ENCODE assay signal across 1 cellular context in genomic region chr3:194832346-194833104, GRCh38.
TF ChIP-seq lines count a peak whose summit lies in the region.

No MANE protein-coding gene starts in this region.

TF ChIP-seq in SK-N-SH treated with all-trans-retinoic acid at 6 μM for 48 hours, 23 proteins besides CTCF, POLR2A, EP300 and RAD21:
- no peak for TF ChIP-seq TSHZ2 (CRISPR knock-in tag; IDR thresholded peaks at IDR 0.05)
- peak; percentile 40; the same call in 1 of the 2 replicates for TF ChIP-seq TCF4 (CRISPR knock-in tag; IDR thresholded peaks at IDR 0.05; ENCODE audit: borderline replicate concordance)
- peak; percentile 94 for TF ChIP-seq ZFP3 (CRISPR knock-in tag; IDR thresholded peaks at IDR 0.05)
